ENCODE assay signal across 38 cellular contexts in the genomic region with DNA sequence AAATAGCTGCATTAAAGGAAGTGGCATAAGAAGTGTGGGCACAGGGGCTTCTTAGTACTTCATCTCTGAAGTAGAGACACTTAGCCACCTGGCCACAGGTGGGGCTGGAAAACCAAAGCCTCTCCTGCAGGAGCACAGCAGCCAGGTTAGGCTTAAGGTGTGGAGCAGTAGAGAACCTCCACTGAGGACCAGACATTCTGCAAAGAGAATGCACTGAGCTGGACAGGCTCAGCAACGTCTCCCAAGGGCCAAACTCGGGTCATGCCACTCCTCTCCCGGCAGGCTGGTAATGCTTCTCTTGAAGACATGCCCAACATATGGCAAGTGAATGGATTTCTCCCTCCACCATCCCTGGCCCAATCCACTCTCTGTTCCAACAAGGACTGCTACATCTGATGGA. TPM values are rescaled to one million over a fixed set of nuclear protein-coding genes. Genes with fewer than 3 reads are reported as not detected.
"Had no signal": no experiment of that assay in that cellular context is flagged by ENCODE, and none has a peak within 500 bp of the region (broad histone marks: within the 10 kb centered on the region; RNA-seq: fewer than 3 reads in every experiment).

No MANE protein-coding gene starts in this region.

- H3K4me3 ChIP-seq: adrenal gland, body of pancreas, breast epithelium, cardiac muscle cell had no signal

- DNase-seq: activated CD4-positive, alpha-beta memory T cell treated with anti-CD3 and anti-CD28 coated beads for 36 hours; activated CD4-positive, alpha-beta T cell treated with anti-CD3 and anti-CD28 coated beads for 4 hours; activated CD4-positive, alpha-beta T cell treated with anti-CD3 and anti-CD28 coated beads, Interleukin-2, amount 10 ng/mL, durations not matched to agents 24 days and 14 days; activated CD4-positive, alpha-beta T cell treated with anti-CD3 and anti-CD28 coated beads, Interleukin-2, amount 50 U/mL, for 1 hour; activated CD4-positive, alpha-beta T cell treated with anti-CD3 and anti-CD28 coated beads, Interleukin-2, amount 50 U/mL, for 4 hours; activated CD4-positive, CD25-positive, alpha-beta regulatory T cell; activated CD4-positive, CD25-positive, alpha-beta regulatory T cell treated with anti-CD3 and anti-CD28 coated beads, Interleukin-2, amount 50 U/mL, for 72 hours; activated CD8-positive, alpha-beta memory T cell treated with anti-CD3 and anti-CD28 coated beads, Interleukin-2, amount 50 U/mL, for 4 hours; activated CD8-positive, alpha-beta T cell treated with anti-CD3 and anti-CD28 coated beads for 36 hours; activated effector memory CD4-positive, alpha-beta T cell treated with anti-CD3 and anti-CD28 coated beads, Interleukin-2, amount 50 U/mL, for 16 hours; activated gamma-delta T cell treated with Interleukin-2 at 50 U/mL for 16 hours; activated naive CD4-positive, alpha-beta T cell; activated naive CD4-positive, alpha-beta T cell treated with anti-CD3 and anti-CD28 coated beads for 36 hours; activated naive CD4-positive, alpha-beta T cell treated with anti-CD3 and anti-CD28 coated beads, Interleukin-2, amount 50 U/mL, for 16 hours; activated naive CD8-positive, alpha-beta T cell treated with anti-CD3 and anti-CD28 coated beads for 36 hours; activated T-cell treated with anti-CD3 and anti-CD28 coated beads for 4 hours; activated T-cell treated with anti-CD3 and anti-CD28 coated beads, Interleukin-2, amount 50 U/mL, for 1 hour; activated T-cell treated with anti-CD3 and anti-CD28 coated beads, Interleukin-2, amount 50 U/mL, for 4 hours; activated T-cell treated with anti-CD3 and anti-CD28 coated beads, Interleukin-2, amount 50 U/mL, for 72 hours; amniotic stem cell; aorta; body of pancreas; brain microvascular endothelial cell; caudate nucleus; T-cell; T-helper 2 cell; T-helper 9 cell; WERI-Rb-1 had no signal

- H3K27me3 ChIP-seq: adrenal gland, body of pancreas, brain microvascular endothelial cell, breast epithelium, cardiac muscle cell had no signal

- H3K36me3 ChIP-seq: adrenal gland, brain microvascular endothelial cell, breast epithelium, cardiac muscle cell, WERI-Rb-1 had no signal

- H3K27ac ChIP-seq: adrenal gland, body of pancreas, brain microvascular endothelial cell, breast epithelium, cardiac muscle cell, WERI-Rb-1 had no signal

- FAIRE-seq: astrocyte, TTC549 had no signal

- H3K4me1 ChIP-seq: breast epithelium had no signal

- H3K9me3 ChIP-seq: adrenal gland, body of pancreas, breast epithelium had no signal

RNA-seq across cellular contexts. Expression of gene LRRC38, which starts 33.0 kb away (rescaled TPM):
- total RNA-seq: activated CD4-positive, alpha-beta memory T cell treated with anti-CD3 and anti-CD28 coated beads for 36 hours; activated CD4-positive, alpha-beta T cell treated with anti-CD3 and anti-CD28 coated beads, Interleukin-2, amount 10 ng/mL, durations not matched to agents 24 days and 14 days; activated CD8-positive, alpha-beta memory T cell treated with anti-CD3 and anti-CD28 coated beads for 36 hours; activated CD8-positive, alpha-beta T cell treated with anti-CD3 and anti-CD28 coated beads for 36 hours; activated naive CD4-positive, alpha-beta T cell treated with anti-CD3 and anti-CD28 coated beads for 36 hours; activated naive CD4-positive, alpha-beta T cell treated with anti-CD3 and anti-CD28 coated beads, Interleukin-2, amount 50 U/mL, for 72 hours; activated naive CD8-positive, alpha-beta T cell treated with anti-CD3 and anti-CD28 coated beads for 36 hours; activated T-cell treated with anti-CD3 and anti-CD28 coated beads, Interleukin-2, amount 50 U/mL, for 4 hours; activated T-cell treated with anti-CD3 and anti-CD28 coated beads, Interleukin-2, amount 50 U/mL, for 72 hours; activated T-helper 1 cell treated with anti-CD3 and anti-CD28 coated beads, Interleukin-12 subunit alpha, Interleukin-12 subunit beta, Interleukin-2, Interleukin-4 antibody, amounts not matched to agents 30 ng/mL and 10 ng/mL and 1 ng/mL, durations not matched to agents 14 hours and 24 hours and 36 hours; activated T-helper 17 cell treated with anti-CD3 and anti-CD28 coated beads, Interleukin-2, amount 50 U/mL, for 72 hours; aorta; astrocyte; body of pancreas; cardiac muscle cell; T-helper 1 cell treated with Interleukin-12 subunit alpha and Interleukin-12 subunit beta and Interleukin-4 antibody, amounts not matched to agents 30 ng/mL and 1 ng/mL, for 36 hours had no signal
- polyA plus RNA-seq: aorta, cardiac muscle cell had no signal

RNA-seq across cellular contexts. Expression of gene PDPN, which starts 36.8 kb away (rescaled TPM):
- total RNA-seq: activated CD4-positive, alpha-beta memory T cell treated with anti-CD3 and anti-CD28 coated beads for 36 hours; activated CD4-positive, alpha-beta T cell treated with anti-CD3 and anti-CD28 coated beads, Interleukin-2, amount 10 ng/mL, durations not matched to agents 24 days and 14 days; activated CD8-positive, alpha-beta memory T cell treated with anti-CD3 and anti-CD28 coated beads for 36 hours; activated CD8-positive, alpha-beta T cell treated with anti-CD3 and anti-CD28 coated beads for 36 hours; activated naive CD4-positive, alpha-beta T cell treated with anti-CD3 and anti-CD28 coated beads for 36 hours; activated naive CD4-positive, alpha-beta T cell treated with anti-CD3 and anti-CD28 coated beads, Interleukin-2, amount 50 U/mL, for 72 hours; activated naive CD8-positive, alpha-beta T cell treated with anti-CD3 and anti-CD28 coated beads for 36 hours; activated T-cell treated with anti-CD3 and anti-CD28 coated beads, Interleukin-2, amount 50 U/mL, for 72 hours; activated T-helper 1 cell treated with anti-CD3 and anti-CD28 coated beads, Interleukin-12 subunit alpha, Interleukin-12 subunit beta, Interleukin-2, Interleukin-4 antibody, amounts not matched to agents 30 ng/mL and 10 ng/mL and 1 ng/mL, durations not matched to agents 14 hours and 24 hours and 36 hours; activated T-helper 17 cell treated with anti-CD3 and anti-CD28 coated beads, Interleukin-2, amount 50 U/mL, for 72 hours; T-helper 1 cell treated with Interleukin-12 subunit alpha and Interleukin-12 subunit beta and Interleukin-4 antibody, amounts not matched to agents 30 ng/mL and 1 ng/mL, for 36 hours had no signal
